Comparison of ENCODE assay signal across 12 cellular contexts in the genomic region with DNA sequence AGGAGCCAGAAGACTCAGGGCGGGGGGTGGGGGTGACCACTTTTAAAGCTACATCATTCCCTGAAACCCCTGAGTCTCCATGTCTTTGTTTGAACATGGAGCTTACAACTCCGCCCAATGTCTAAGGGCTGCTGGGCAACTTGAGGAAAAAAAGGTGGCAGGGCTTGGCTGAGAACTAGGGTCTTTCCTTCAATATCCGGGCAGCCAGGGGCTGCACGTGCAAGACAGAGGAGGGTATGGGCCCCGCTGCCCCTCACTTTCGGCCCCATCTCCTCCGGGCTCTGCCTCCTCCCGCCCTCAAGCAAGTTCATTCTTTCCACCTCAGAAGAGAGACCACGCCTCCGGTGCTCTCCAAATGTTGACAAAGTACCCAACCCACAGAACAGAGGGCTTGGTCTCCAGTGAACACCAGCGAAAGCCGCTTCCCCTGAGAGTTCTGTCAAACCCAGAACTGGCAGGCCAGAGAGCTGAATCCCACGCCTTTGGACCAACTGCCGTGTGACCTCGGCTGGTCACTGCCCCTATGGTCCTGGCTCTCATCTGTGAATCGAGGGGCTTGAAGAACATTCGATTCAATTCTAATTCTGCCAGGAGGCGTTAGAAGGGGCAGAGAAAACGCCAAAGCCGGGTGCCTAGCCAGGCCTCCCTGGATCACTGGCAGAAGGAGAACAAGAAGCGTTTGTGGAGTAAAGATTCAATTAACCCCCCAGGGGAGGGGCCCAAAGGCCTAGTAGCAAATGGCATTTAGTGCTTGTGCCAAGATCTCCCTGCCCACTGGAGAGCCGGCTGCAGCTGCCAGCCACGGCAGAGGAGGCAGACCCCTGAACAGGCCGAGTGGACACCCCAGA. TPM values are rescaled to one million over a fixed set of nuclear protein-coding genes. Genes with fewer than 3 reads are reported as not detected.
DNase-seq lines count a peak whose midpoint lies in the region; ATAC-seq lines count a peak whose summit lies in the region.
"Had no signal": no experiment of that assay in that cellular context is flagged by ENCODE, and none has a peak within 500 bp of the region (broad histone marks: within the 10 kb centered on the region; RNA-seq: fewer than 3 reads in every experiment).

No MANE protein-coding gene starts in this region.

- no peak overlapping the region for H3K27ac Mint-ChIP-seq in activated CD4-positive, alpha-beta T cell treated with anti-CD3 and anti-CD28 coated beads, Interleukin-2, amount 10 ng/mL, durations not matched to agents 24 days and 14 days
- no peak overlapping the region for H3K27ac Mint-ChIP-seq in stimulated activated effector memory CD8-positive, alpha-beta T cell treated with anti-CD3 and anti-CD28 coated beads, Interleukin-12 subunit alpha, Interleukin-12 subunit beta, amount 100 ng/mL, for 72 hours
- H3K27ac Mint-ChIP-seq: GM23338 had no signal

- peak overlapping the region; percentile 30 for H3K4me3 Mint-ChIP-seq in activated CD4-positive, alpha-beta T cell treated with anti-CD3 and anti-CD28 coated beads, Interleukin-2, amount 10 ng/mL, durations not matched to agents 24 days and 14 days
- H3K4me3 Mint-ChIP-seq in stimulated activated effector memory CD8-positive, alpha-beta T cell treated with anti-CD3 and anti-CD28 coated beads, Interleukin-12 subunit alpha, Interleukin-12 subunit beta, amount 100 ng/mL, for 72 hours, result peak overlapping the region; percentile 71
- H3K4me3 Mint-ChIP-seq: GM23338 had no signal

- H3K4me3 ChIP-seq in H7 (ENCODE audit: insufficient read depth, low read depth, low read length), result no peak overlapping the region
- H3K4me3 ChIP-seq: GM23338 had no signal

- H3K27me3 Mint-ChIP-seq in activated CD4-positive, alpha-beta T cell treated with anti-CD3 and anti-CD28 coated beads, Interleukin-2, amount 10 ng/mL, durations not matched to agents 24 days and 14 days, result peaks cover 60% of the 10 kb centered on the region

- H3K9me3 Mint-ChIP-seq in activated CD4-positive, alpha-beta T cell treated with anti-CD3 and anti-CD28 coated beads, Interleukin-2, amount 10 ng/mL, durations not matched to agents 24 days and 14 days, result no peaks in the 10 kb centered on the region
- no peaks in the 10 kb centered on the region for H3K9me3 Mint-ChIP-seq in stimulated activated effector memory CD8-positive, alpha-beta T cell treated with anti-CD3 and anti-CD28 coated beads, Interleukin-12 subunit alpha, Interleukin-12 subunit beta, amount 100 ng/mL, for 72 hours

- H3K4me1 Mint-ChIP-seq in activated CD4-positive, alpha-beta T cell treated with anti-CD3 and anti-CD28 coated beads, Interleukin-2, amount 10 ng/mL, durations not matched to agents 24 days and 14 days, result peaks cover 44% of the 10 kb centered on the region
- peaks cover 81% of the 10 kb centered on the region for H3K4me1 Mint-ChIP-seq in stimulated activated effector memory CD8-positive, alpha-beta T cell treated with anti-CD3 and anti-CD28 coated beads, Interleukin-12 subunit alpha, Interleukin-12 subunit beta, amount 100 ng/mL, for 72 hours

- peaks cover 14% of the 10 kb centered on the region for H3K27me3 ChIP-seq in H7 (ENCODE audit: control insufficient read depth, insufficient read depth, low read length)

- ATAC-seq in stimulated activated effector memory CD8-positive, alpha-beta T cell treated with anti-CD3 and anti-CD28 coated beads, Interleukin-12 subunit alpha, Interleukin-12 subunit beta, amount 100 ng/mL, for 72 hours, result peak; percentile 47
- ATAC-seq in GM21515 (IDR thresholded peaks at IDR 0.05; ENCODE audit: unreplicated experiment) (no peak), GM19397 (IDR thresholded peaks at IDR 0.05; ENCODE audit: unreplicated experiment) (no peak)
- ATAC-seq: GM23338 had no signal

- peaks cover 2% of the 10 kb centered on the region for H3K36me3 Mint-ChIP-seq in activated CD4-positive, alpha-beta T cell treated with anti-CD3 and anti-CD28 coated beads, Interleukin-2, amount 10 ng/mL, durations not matched to agents 24 days and 14 days (ENCODE audit: low read depth)
- H3K36me3 Mint-ChIP-seq in stimulated activated effector memory CD8-positive, alpha-beta T cell treated with anti-CD3 and anti-CD28 coated beads, Interleukin-12 subunit alpha, Interleukin-12 subunit beta, amount 100 ng/mL, for 72 hours, result peaks cover 41% of the 10 kb centered on the region

- no peak for DNase-seq in activated CD4-positive, alpha-beta T cell treated with anti-CD3 and anti-CD28 coated beads, Interleukin-2, amount 10 ng/mL, durations not matched to agents 24 days and 14 days
- no peak for DNase-seq in activated CD4-positive, alpha-beta T cell treated with anti-CD3 and anti-CD28 coated beads, Interleukin-2, amount 50 U/mL, for 1 hour
- DNase-seq in H7 (peak; percentile 56), foreskin melanocyte (peak; percentile 20), NCI-H82 (lab: John Stamatoyannopoulos, UW) (no peak)
- no peak for DNase-seq in stimulated activated effector memory CD8-positive, alpha-beta T cell treated with anti-CD3 and anti-CD28 coated beads, Interleukin-12 subunit alpha, Interleukin-12 subunit beta, amount 100 ng/mL, for 72 hours (ENCODE audit: low spot score in 2 of 2)
- DNase-seq: activated CD8-positive, alpha-beta memory T cell treated with anti-CD3 and anti-CD28 coated beads, Interleukin-2, amount 50 U/mL, for 48 hours; dermis blood vessel endothelial cell; NCI-H146 had no signal

- no peaks in the 10 kb centered on the region for H3K36me3 ChIP-seq in H7 (replicated peaks; ENCODE audit: control insufficient read depth, insufficient read depth, low read length)

- intact Hi-C loops in activated CD4-positive, alpha-beta T cell treated with anti-CD3 and anti-CD28 coated beads, Interleukin-2, amount 10 ng/mL, durations not matched to agents 24 days and 14 days (cut with micrococcal nuclease), result loop anchor here (1.0 to 5.0 kb wide), 3 partner anchors 29 to 80 kb away; partner anchors contain the start of gene RPL3

RNA-seq across cellular contexts. Expression of gene PDGFB, which starts 7.3 kb away (rescaled TPM):
- total RNA-seq in activated CD4-positive, alpha-beta T cell treated with anti-CD3 and anti-CD28 coated beads, Interleukin-2, amount 10 ng/mL, durations not matched to agents 24 days and 14 days, result 2.2 and 2.3 TPM in 2 replicates
- total RNA-seq in H7 (2014; rRNA removed; shearing (Covaris generic)), result 7.2 and 8.5 TPM in 2 replicates

Comparison
In these comparisons a context has a peak if more than half of its experiments do, and no peak if none do; other contexts are left out.
1. DNase-seq: peak in H7 (single experiment) and foreskin melanocyte (single experiment); none in activated CD4-positive, alpha-beta T cell treated with anti-CD3 and anti-CD28 coated beads, Interleukin-2, amount 10 ng/mL, durations not matched to agents 24 days and 14 days (single experiment), activated CD4-positive, alpha-beta T cell treated with anti-CD3 and anti-CD28 coated beads, Interleukin-2, amount 50 U/mL, for 1 hour (single experiment), stimulated activated effector memory CD8-positive, alpha-beta T cell treated with anti-CD3 and anti-CD28 coated beads, Interleukin-12 subunit alpha, Interleukin-12 subunit beta, amount 100 ng/mL, for 72 hours (0 of 2) and NCI-H82 (single experiment).